In genomic region chr4:76993787-76994641, GRCh38 we compare ENCODE assay signal across 8 cellular contexts. TPM values are rescaled to one million over a fixed set of nuclear protein-coding genes. Genes with fewer than 3 reads are reported as not detected.
DNase-seq lines count a peak whose midpoint lies in the region; ATAC-seq and TF ChIP-seq lines count a peak whose summit lies in the region.
"Had no signal": no experiment of that assay in that cellular context is flagged by ENCODE, and none has a peak within 500 bp of the region (broad histone marks: within the 10 kb centered on the region; RNA-seq: fewer than 3 reads in every experiment).

No MANE protein-coding gene starts in this region.

- ATAC-seq in GM19328 (IDR thresholded peaks at IDR 0.05; ENCODE audit: unreplicated experiment) (peak; percentile 88), HG03135 (IDR thresholded peaks at IDR 0.05; ENCODE audit: unreplicated experiment) (peak; percentile 86), T-cell (replicated peaks in 1 of 4) (peak; percentile 84 to 89 (median 86))
- ATAC-seq: Panc1 had no signal

- H3K36me3 ChIP-seq in esophagus squamous epithelium, result peaks cover 0 to 28% (median 3%) of the 10 kb centered on the region in 3 donors

- peaks cover 61 to 70% (median 62%) of the 10 kb centered on the region in 3 donors for H3K4me1 Mint-ChIP-seq in T-cell

- H3K4me3 Mint-ChIP-seq in T-cell, result peak overlapping the region; percentile 52 to 66 (median 59)

- CTCF ChIA-PET in T-cell (lab: Charles Lee), result interaction anchor here (0.6 to 2.2 kb wide), 10 partner anchors 10 to 571 kb away, joined by 3 to 11 read pairs (median 4); no protein-coding TSS in a partner anchor

- peaks cover 29% of the 10 kb centered on the region for H3K36me3 Mint-ChIP-seq in T-cell

- peaks cover 0 to 7% (median 0%) of the 10 kb centered on the region in 3 donors for H3K4me1 ChIP-seq in esophagus squamous epithelium

- no peak for TF ChIP-seq POLR2A in esophagus squamous epithelium (IDR thresholded peaks at IDR 0.05)

- no peak for TF ChIP-seq CTCF in esophagus squamous epithelium (IDR thresholded peaks at IDR 0.05)

- 70 to 71% methylated on average over 10 of the region's 10 CpGs for WGBS in esophagus squamous epithelium, 2 donors

- H3K9me3 ChIP-seq in esophagus squamous epithelium, result no peaks in the 10 kb centered on the region

- intact Hi-C loops in esophagus squamous epithelium (cut with DNase I), result no loop called here

- H3K27ac ChIP-seq in esophagus squamous epithelium, result no peak overlapping the region

- H3K27ac Mint-ChIP-seq in T-cell, result peak overlapping the region; percentile 68 to 86

- no peaks in the 10 kb centered on the region for H3K27me3 Mint-ChIP-seq in T-cell

- no peak overlapping the region for H3K4me3 ChIP-seq in esophagus squamous epithelium

- POLR2A ChIA-PET in T-cell (lab: Charles Lee), result interaction anchor here (0.6 to 1.1 kb wide), 4 partner anchors 11 to 1338 kb away, joined by 3 to 7 read pairs (median 4); no protein-coding TSS in a partner anchor

- no peaks in the 10 kb centered on the region for H3K27me3 ChIP-seq in esophagus squamous epithelium

- DNase-seq in T-cell (peak; percentile 29 to 71 (median 50)), cerebellar cortex (ENCODE audit: low spot score) (peak; percentile 81), amniotic stem cell (lab: John Stamatoyannopoulos, UW) (no peak), esophagus squamous epithelium (lab: John Stamatoyannopoulos, UW) (no peak)
- peak; percentile 27 for DNase-seq in stimulated activated naive CD4-positive, alpha-beta T cell treated with Interleukin-2 at 50 U/mL for 16 hours (lab: John Stamatoyannopoulos, UW)

- H3K9me3 Mint-ChIP-seq in T-cell, result peaks cover 0 to 6% (median 0%) of the 10 kb centered on the region in 3 donors

RNA-seq across cellular contexts. Expression of gene SEPTIN11, which starts 44.5 kb away (rescaled TPM):
- total RNA-seq in T-cell (10 to 100 TPM; 20.9 to 25.0 (median 22.8) TPM), esophagus squamous epithelium (10 to 100 TPM; 10.4 to 56.6 (median 36.3) TPM)

Comparison
In these comparisons a context has a peak if more than half of its experiments do, and no peak if none do; other contexts are left out.
1. DNase-seq: peak in T-cell (34 of 34), cerebellar cortex (single experiment) and stimulated activated naive CD4-positive, alpha-beta T cell treated with Interleukin-2 at 50 U/mL for 16 hours (single experiment); none in amniotic stem cell (single experiment) and esophagus squamous epithelium (single experiment).
2. Peak in every context shown above with its lines, with median percentiles within 50 percentile points of each other: ATAC-seq.